17 cellular contexts compared by ENCODE assay signal in the genomic region with DNA sequence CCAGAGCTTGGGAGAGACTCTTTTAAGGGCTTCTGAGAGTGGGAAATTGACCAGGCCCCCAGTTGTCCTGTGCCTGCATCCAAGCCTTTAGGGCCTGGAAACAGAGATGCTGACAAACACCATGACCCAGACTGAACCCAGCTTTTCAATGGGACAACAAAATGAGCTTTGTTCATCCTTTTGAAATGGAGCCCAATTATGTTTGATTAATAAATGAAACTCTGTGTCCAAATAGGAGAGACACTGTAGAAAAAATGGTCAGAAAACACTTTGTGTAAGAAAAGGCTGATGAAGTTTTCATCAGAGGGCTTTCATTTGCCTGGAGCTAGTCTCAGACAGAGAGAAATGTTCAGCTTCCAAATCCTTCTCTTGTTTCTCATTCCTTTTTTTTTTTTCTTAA.
DNase-seq lines count a peak whose midpoint lies in the region; FAIRE-seq lines count a peak whose summit lies in the region.
"Had no signal": no experiment of that assay in that cellular context is flagged by ENCODE, and none has a peak within 500 bp of the region (broad histone marks: within the 10 kb centered on the region; RNA-seq: fewer than 3 reads in every experiment).

No MANE protein-coding gene starts in this region.

- FAIRE-seq in RCC 7860 (lab: Jason Lieb, UNC), result no peak
- FAIRE-seq: A204.1, GM19239, H1 had no signal

- DNase-seq in RPMI7951 (ENCODE audit: low read depth) (peak; percentile 16), foreskin melanocyte (peak; percentile 98), pons (ENCODE audit: low spot score) (peak; percentile 88), superior temporal gyrus (ENCODE audit: extremely low spot score) (peak; percentile 57), RCC 7860 (ENCODE audit: low spot score) (no peak), NCI-H1105 (lab: John Stamatoyannopoulos, UW) (no peak), NCI-H1694 (lab: John Stamatoyannopoulos, UW) (no peak), AG08395 (ENCODE audit: low spot score) (no peak)
- DNase-seq: ACHN; AML-193; CD4-positive, alpha-beta memory T cell; DMS 273 treated with DMSO at 0.1 percent for 48 hours; GDM1; H9 had no signal

Comparison
In these comparisons a context has a peak if more than half of its experiments do, and no peak if none do; other contexts are left out.
1. DNase-seq: peak in RPMI7951 (single experiment), foreskin melanocyte (single experiment), pons (single experiment) and superior temporal gyrus (single experiment); none in RCC 7860 (single experiment), NCI-H1105 (single experiment), NCI-H1694 (single experiment) and AG08395 (single experiment).